17 cellular contexts compared by ENCODE assay signal in the genomic region with DNA sequence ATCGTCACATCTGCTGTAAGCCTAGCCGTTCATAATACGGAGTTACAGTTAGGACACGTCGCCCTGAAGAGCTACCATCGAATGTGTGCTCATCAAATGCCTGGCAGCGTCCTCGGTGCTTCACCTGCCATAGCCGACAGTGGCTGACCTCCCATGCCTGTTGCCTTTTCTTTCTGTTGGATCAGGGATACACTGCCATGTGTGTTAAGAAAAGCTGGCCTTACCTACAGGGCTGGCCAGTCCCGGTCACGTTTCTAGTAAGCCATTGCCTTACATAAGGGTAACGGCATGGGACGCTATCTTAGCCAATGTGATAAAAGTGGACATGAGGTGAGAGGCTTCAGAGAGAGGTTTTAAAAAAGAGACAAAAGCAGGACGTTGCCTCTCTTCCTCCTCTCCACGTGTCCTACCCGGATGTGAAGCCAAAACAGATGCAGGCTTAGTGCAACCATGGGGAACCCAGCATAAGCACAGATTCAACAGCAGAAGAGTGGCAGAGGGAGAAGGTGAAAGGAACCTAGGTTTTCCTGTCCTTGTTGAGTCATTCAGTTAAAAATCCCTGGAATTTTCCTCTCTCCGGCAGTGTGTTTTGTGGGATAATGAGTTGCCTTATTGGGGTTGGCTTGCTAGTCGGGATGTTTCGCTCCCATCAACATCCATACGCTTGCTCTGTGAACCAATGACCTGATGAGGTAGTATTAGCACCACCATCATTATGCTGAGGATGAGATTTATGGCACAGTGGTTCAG.
A peak's percentile ranks its signal among the peaks of the same experiment; 100 is the strongest.
DNase-seq lines count a peak whose midpoint lies in the region; ATAC-seq, FAIRE-seq and TF ChIP-seq lines count a peak whose summit lies in the region.
"Had no signal": no experiment of that assay in that cellular context is flagged by ENCODE, and none has a peak within 500 bp of the region (broad histone marks: within the 10 kb centered on the region; RNA-seq: fewer than 3 reads in every experiment).

No MANE protein-coding gene starts in this region.

- H3K27ac Mint-ChIP-seq in natural killer cell treated with Interleukin-12 subunit alpha and Interleukin-12 subunit beta and Interleukin-15 and Interleukin-18, amount 100 ng/mL, for 72 hours = no peak overlapping the region
- no peak overlapping the region for H3K27ac Mint-ChIP-seq in activated T-helper 1 cell treated with anti-CD3 and anti-CD28 coated beads, Interleukin-12 subunit alpha, Interleukin-12 subunit beta, Interleukin-2, Interleukin-4 antibody, amounts not matched to agents 30 ng/mL and 10 ng/mL and 1 ng/mL, durations not matched to agents 14 hours and 24 hours and 36 hours
- H3K27ac Mint-ChIP-seq: CD8-positive, alpha-beta memory T cell; GM23338 had no signal

- H3K36me3 ChIP-seq in H1 (ENCODE audit: control insufficient read depth in 2 of 4, insufficient read depth in 4 of 4, low read length in 3 of 4) (no peaks in the 10 kb centered on the region), testis (ENCODE audit: low read depth, missing control alignments) (no peaks in the 10 kb centered on the region)
- H3K36me3 ChIP-seq: BLaER1, HAP-1 had no signal

- peak; percentile 55 for DNase-seq in HT1080 (ENCODE audit: low read depth)
- no peak for DNase-seq in H1 (ENCODE audit: low read depth in 1 of 2, low spot score in 2 of 2)
- DNase-seq in islet precursor cell = peak; percentile 60
- DNase-seq in sciatic nerve (ENCODE audit: low spot score) = peak; percentile 30
- DNase-seq in natural killer cell treated with Interleukin-12 subunit alpha and Interleukin-12 subunit beta and Interleukin-15 and Interleukin-18, amount 100 ng/mL, for 72 hours (ENCODE audit: low spot score) = no peak
- no peak for DNase-seq in activated T-helper 1 cell treated with anti-CD3 and anti-CD28 coated beads, Interleukin-12 subunit alpha, Interleukin-12 subunit beta, Interleukin-2, Interleukin-4 antibody, amounts not matched to agents 30 ng/mL and 10 ng/mL and 1 ng/mL, durations not matched to agents 14 hours and 24 hours and 36 hours (ENCODE audit: low spot score)
- no peak for DNase-seq in testis
- DNase-seq: AML-193; Caco-2; CD8-positive, alpha-beta memory T cell; DND-41; GDM1 had no signal

- 94% methylated on average over 20 of the region's 20 CpGs; no CpG with 5 or more reads in 1 of the 2 experiments for WGBS in H1 (ENCODE audit: extremely low coverage in 1 of 2, insufficient coverage in 1 of 2, insufficient read length in 1 of 2, insufficient replicate concordance in 2 of 2, low coverage in 1 of 2, low lambda C conversion rate in 2 of 2, missing lambda C conversion rate in 1 of 2), 2 experiments
- WGBS in testis, 2 donors = 85 to 89% methylated on average over 20 of the region's 20 CpGs

- H3K23me2 ChIP-seq in H1 (ENCODE audit: low read depth, low read length) = no peaks in the 10 kb centered on the region

- POLR2A ChIA-PET in H1 (lab: Charles Lee; ENCODE audit: partially characterized antibody) = no interaction called here

- no peaks in the 10 kb centered on the region for H3K36me3 Mint-ChIP-seq in natural killer cell treated with Interleukin-12 subunit alpha and Interleukin-12 subunit beta and Interleukin-15 and Interleukin-18, amount 100 ng/mL, for 72 hours
- H3K36me3 Mint-ChIP-seq in activated T-helper 1 cell treated with anti-CD3 and anti-CD28 coated beads, Interleukin-12 subunit alpha, Interleukin-12 subunit beta, Interleukin-2, Interleukin-4 antibody, amounts not matched to agents 30 ng/mL and 10 ng/mL and 1 ng/mL, durations not matched to agents 14 hours and 24 hours and 36 hours (ENCODE audit: low read depth) = no peaks in the 10 kb centered on the region
- H3K36me3 Mint-ChIP-seq: CD8-positive, alpha-beta memory T cell had no signal

- H3K4me3 Mint-ChIP-seq in natural killer cell treated with Interleukin-12 subunit alpha and Interleukin-12 subunit beta and Interleukin-15 and Interleukin-18, amount 100 ng/mL, for 72 hours = no peak overlapping the region
- H3K4me3 Mint-ChIP-seq in activated T-helper 1 cell treated with anti-CD3 and anti-CD28 coated beads, Interleukin-12 subunit alpha, Interleukin-12 subunit beta, Interleukin-2, Interleukin-4 antibody, amounts not matched to agents 30 ng/mL and 10 ng/mL and 1 ng/mL, durations not matched to agents 14 hours and 24 hours and 36 hours = no peak overlapping the region
- H3K4me3 Mint-ChIP-seq: CD8-positive, alpha-beta memory T cell; GM23338 had no signal

- no peak overlapping the region for H3K14ac ChIP-seq in H1 (ENCODE audit: insufficient read length)

- TF ChIP-seq RAD21 in H1 (IDR thresholded peaks at IDR 0.05 in 1 of 2, conservative IDR thresholded peaks at IDR 0.05 in 1 of 2; ENCODE audit: low read depth in 2 of 2, low read length in 2 of 2) = no peak

- no peak overlapping the region for H3K56ac ChIP-seq in H1 (replicated peaks; ENCODE audit: insufficient read length, low read depth, low read length)

- no peak for ATAC-seq in sciatic nerve
- ATAC-seq in natural killer cell treated with Interleukin-12 subunit alpha and Interleukin-12 subunit beta and Interleukin-15 and Interleukin-18, amount 100 ng/mL, for 72 hours = no peak
- ATAC-seq in GM21825 (IDR thresholded peaks at IDR 0.05; ENCODE audit: unreplicated experiment) = no peak
- ATAC-seq: GM23338 had no signal

- TF ChIP-seq CTCF in H1 (IDR thresholded peaks at IDR 0.05; ENCODE audit: control extremely low read depth in 1 of 3, insufficient read depth in 1 of 3, low read depth in 1 of 3, low read length in 3 of 3) (no peak), testis (IDR thresholded peaks at IDR 0.05) (no peak)

- H4K20me1 ChIP-seq in H1 (replicated peaks in 1 of 2; ENCODE audit: control insufficient read depth in 1 of 2, insufficient read depth in 2 of 2, low read length in 2 of 2) = peaks cover 2% of the 10 kb centered on the region in 2 experiments

- H3K9me3 Mint-ChIP-seq in natural killer cell treated with Interleukin-12 subunit alpha and Interleukin-12 subunit beta and Interleukin-15 and Interleukin-18, amount 100 ng/mL, for 72 hours = no peaks in the 10 kb centered on the region
- H3K9me3 Mint-ChIP-seq in activated T-helper 1 cell treated with anti-CD3 and anti-CD28 coated beads, Interleukin-12 subunit alpha, Interleukin-12 subunit beta, Interleukin-2, Interleukin-4 antibody, amounts not matched to agents 30 ng/mL and 10 ng/mL and 1 ng/mL, durations not matched to agents 14 hours and 24 hours and 36 hours = no peaks in the 10 kb centered on the region
- H3K9me3 Mint-ChIP-seq: GM23338 had no signal

- peaks cover 3 to 4% of the 10 kb centered on the region in 2 donors for H3K4me1 Mint-ChIP-seq in natural killer cell treated with Interleukin-12 subunit alpha and Interleukin-12 subunit beta and Interleukin-15 and Interleukin-18, amount 100 ng/mL, for 72 hours (ENCODE audit: low read depth in 2 of 2)
- no peaks in the 10 kb centered on the region for H3K4me1 Mint-ChIP-seq in activated T-helper 1 cell treated with anti-CD3 and anti-CD28 coated beads, Interleukin-12 subunit alpha, Interleukin-12 subunit beta, Interleukin-2, Interleukin-4 antibody, amounts not matched to agents 30 ng/mL and 10 ng/mL and 1 ng/mL, durations not matched to agents 14 hours and 24 hours and 36 hours (ENCODE audit: low read depth)
- H3K4me1 Mint-ChIP-seq: CD8-positive, alpha-beta memory T cell had no signal

- intact Hi-C loops in sciatic nerve (cut with DNase I) (no loop called here), testis (cut with DNase I; ENCODE audit: low total_unique reads) (no loop called here)
- intact Hi-C loops in activated T-helper 1 cell treated with anti-CD3 and anti-CD28 coated beads, Interleukin-12 subunit alpha, Interleukin-12 subunit beta, Interleukin-2, Interleukin-4 antibody, amounts not matched to agents 30 ng/mL and 10 ng/mL and 1 ng/mL, durations not matched to agents 14 hours and 24 hours and 36 hours (cut with micrococcal nuclease) = no loop called here

- H3K4me1 ChIP-seq in H1 (replicated peaks in 1 of 4; ENCODE audit: control insufficient read depth in 3 of 4, insufficient read depth in 4 of 4, low read length in 3 of 4) = peaks cover 4 to 18% (median 11%) of the 10 kb centered on the region in 4 experiments
- no peaks in the 10 kb centered on the region for H3K4me1 ChIP-seq in testis
- H3K4me1 ChIP-seq: Caco-2, HAP-1 had no signal

- no peak overlapping the region for H3K18ac ChIP-seq in H1 (ENCODE audit: extremely low read depth, low read length)

- no peaks in the 10 kb centered on the region for H3K79me2 ChIP-seq in H1 (ENCODE audit: control insufficient read depth in 1 of 2, insufficient read depth in 2 of 2, low read length in 2 of 2)

- H3K79me1 ChIP-seq in H1 (ENCODE audit: low read depth, low read length) = no peaks in the 10 kb centered on the region

- H2BK120ac ChIP-seq in H1 (replicated peaks; ENCODE audit: low read depth, low read length) = no peak overlapping the region

- no peak overlapping the region for H3K23ac ChIP-seq in H1 (ENCODE audit: insufficient read length)

- H4K8ac ChIP-seq in H1 (ENCODE audit: extremely low read depth, insufficient read depth, low read length) = no peak overlapping the region

- H2BK5ac ChIP-seq in H1 (ENCODE audit: low read depth, low read length) = no peak overlapping the region

- no peak for FAIRE-seq in H1 (lab: Jason Lieb, UNC)
- FAIRE-seq: GM12892 had no signal

- H2AFZ ChIP-seq in H1 (ENCODE audit: low read length) = no peak overlapping the region; the same call in 1 of the 2 replicates
- H2AFZ ChIP-seq: GM23338 had no signal

- H4K5ac ChIP-seq in H1 (ENCODE audit: insufficient read length, low read depth, low read length) = no peak overlapping the region

- H2BK12ac ChIP-seq in H1 (ENCODE audit: low read depth, low read length) = peak overlapping the region; percentile 89; the same call in 1 of the 2 replicates

- CTCF ChIA-PET in H1 (lab: Charles Lee; ENCODE audit: partially characterized antibody) = interaction anchor here (0.6 to 2.5 kb wide), 6 partner anchors 13 to 375 kb away, joined by 3 to 9 read pairs (median 3); no protein-coding TSS in a partner anchor

- no peak overlapping the region; a peak in 1 of 7 replicates for H3K9ac ChIP-seq in H1 (replicated peaks in 1 of 4; ENCODE audit: extremely low read depth in 1 of 4, low read depth in 3 of 4, low read length in 3 of 4)
- H3K9ac ChIP-seq: BLaER1 had no signal

- H3K4me3 ChIP-seq in H1 (ENCODE audit: extremely low read depth in 1 of 4, insufficient read depth in 2 of 4, low read depth in 3 of 4, low read length in 4 of 4) (no peak overlapping the region), testis (no peak overlapping the region)
- H3K4me3 ChIP-seq: BLaER1, GM23338, HAP-1 had no signal

- no peaks in the 10 kb centered on the region for H3K27me3 ChIP-seq in H1 (replicated peaks in 1 of 4; ENCODE audit: control insufficient read depth in 3 of 4, extremely low read depth in 1 of 4, insufficient read depth in 3 of 4, low read length in 3 of 4)
- no peaks in the 10 kb centered on the region for H3K27me3 ChIP-seq in testis
- H3K27me3 ChIP-seq: BLaER1 had no signal

- H4K91ac ChIP-seq in H1 (replicated peaks; ENCODE audit: insufficient read length, low read length) = peak overlapping the region; percentile 52

- H3K4me2 ChIP-seq in H1 (ENCODE audit: insufficient read depth in 1 of 2, low read depth in 2 of 2, low read length in 2 of 2) = no peak overlapping the region
- H3K4me2 ChIP-seq: BLaER1, GM23338 had no signal

- H3K27me3 Mint-ChIP-seq in natural killer cell treated with Interleukin-12 subunit alpha and Interleukin-12 subunit beta and Interleukin-15 and Interleukin-18, amount 100 ng/mL, for 72 hours = peaks cover 14 to 19% of the 10 kb centered on the region in 2 donors
- H3K27me3 Mint-ChIP-seq in activated T-helper 1 cell treated with anti-CD3 and anti-CD28 coated beads, Interleukin-12 subunit alpha, Interleukin-12 subunit beta, Interleukin-2, Interleukin-4 antibody, amounts not matched to agents 30 ng/mL and 10 ng/mL and 1 ng/mL, durations not matched to agents 14 hours and 24 hours and 36 hours (ENCODE audit: insufficient read depth) = peaks cover 12% of the 10 kb centered on the region

- TF ChIP-seq EP300 in H1 (IDR thresholded peaks at IDR 0.05; ENCODE audit: borderline replicate concordance in 1 of 2, low read depth in 2 of 2, low read length in 2 of 2) = no peak

- H2BK15ac ChIP-seq in H1 (ENCODE audit: low read length) = peak overlapping the region; percentile 21; the same call in 1 of the 2 replicates

- H2AK5ac ChIP-seq in H1 (ENCODE audit: low read depth, low read length) = peak overlapping the region; percentile 32; the same call in 1 of the 2 replicates

- H3K9me3 ChIP-seq in H1 (ENCODE audit: insufficient read depth in 2 of 2, low read depth in 1 of 2, low read length in 1 of 2) (no peaks in the 10 kb centered on the region), testis (no peaks in the 10 kb centered on the region)
- H3K9me3 ChIP-seq: BLaER1, Caco-2, HAP-1 had no signal

- peak overlapping the region; percentile 56; the same call in 1 of the 2 replicates for H2BK20ac ChIP-seq in H1 (ENCODE audit: low read length)

- H3K27ac ChIP-seq in H1 (ENCODE audit: low read depth, low read length) (no peak overlapping the region), testis (no peak overlapping the region)
- H3K27ac ChIP-seq: BLaER1 had no signal

- peak overlapping the region; percentile 58 for H3K4ac ChIP-seq in H1 (replicated peaks; ENCODE audit: insufficient read length, low read depth, low read length)

- TF ChIP-seq POLR2A in H1 (IDR thresholded peaks at IDR 0.05; ENCODE audit: control extremely low read depth in 1 of 2, low read depth in 2 of 2, low read length in 2 of 2) (no peak), testis (IDR thresholded peaks at IDR 0.05) (no peak)

Comparison
In these comparisons a context has a peak if more than half of its experiments do, and no peak if none do; other contexts are left out.
1. DNase-seq: peak in HT1080 (single experiment), islet precursor cell (single experiment) and sciatic nerve (single experiment); none in H1 (0 of 2), natural killer cell treated with Interleukin-12 subunit alpha and Interleukin-12 subunit beta and Interleukin-15 and Interleukin-18, amount 100 ng/mL, for 72 hours (single experiment), activated T-helper 1 cell treated with anti-CD3 and anti-CD28 coated beads, Interleukin-12 subunit alpha, Interleukin-12 subunit beta, Interleukin-2, Interleukin-4 antibody, amounts not matched to agents 30 ng/mL and 10 ng/mL and 1 ng/mL, durations not matched to agents 14 hours and 24 hours and 36 hours (single experiment) and testis (single experiment).